Comparison of ENCODE assay signal across 8 cellular contexts in the genomic region with DNA sequence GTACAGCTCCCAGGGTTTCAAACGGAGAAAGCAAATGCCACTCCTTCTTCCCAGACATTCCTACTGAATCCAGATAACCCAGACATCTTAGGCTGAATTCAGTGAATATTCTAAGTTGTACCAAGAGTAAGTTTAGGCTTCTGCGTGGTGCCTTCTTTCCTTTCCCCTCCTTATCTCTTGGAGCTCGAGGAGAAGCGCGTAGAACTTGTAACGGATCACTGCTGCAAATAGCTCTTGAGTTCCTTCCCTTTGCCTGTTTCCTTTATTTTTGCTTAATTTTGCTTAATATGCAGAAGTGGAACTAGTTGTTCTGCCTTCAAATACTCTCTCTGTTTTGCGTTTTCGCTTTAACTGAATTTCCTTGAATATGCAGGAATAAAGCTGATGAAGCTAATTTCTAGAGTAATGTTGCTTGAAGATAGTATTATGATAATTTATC. TPM values are rescaled to one million over a fixed set of nuclear protein-coding genes. Genes with fewer than 3 reads are reported as not detected.
DNase-seq lines count a peak whose midpoint lies in the region; ATAC-seq and TF ChIP-seq lines count a peak whose summit lies in the region.

No MANE protein-coding gene starts in this region.

- POLR2A ChIA-PET in A673 (lab: Charles Lee; ENCODE audit: low non-redundant PET) = interaction anchor here (0.6 kb wide), 2 partner anchors 133 to 169 kb away, joined by 4 to 10 read pairs; no protein-coding TSS in a partner anchor

- intact Hi-C loops in A673 (cut with micrococcal nuclease; ENCODE audit: unreplicated experiment) = loop anchor here (2.0 to 5.0 kb wide), 3 partner anchors 54 to 202 kb away; no protein-coding TSS in a partner anchor
- intact Hi-C loops in gastrocnemius medialis (cut with DNase I; ENCODE audit: low total_unique reads) = loop anchor here (2.0 to 10.0 kb wide), 3 partner anchors 218 to 870 kb away; a partner anchor contains a TSS

- no peak for TF ChIP-seq POLR2A in gastrocnemius medialis (IDR thresholded peaks at IDR 0.05)

- DNase-seq in A673 (ENCODE audit: low spot score) = no peak
- DNase-seq in HAP-1 (ENCODE audit: low spot score in 2 of 2) = peak in 1 of 2 experiments; percentile 45
- DNase-seq in WERI-Rb-1 = no peak
- DNase-seq in globus pallidus (ENCODE audit: low spot score) = peak; percentile 53
- DNase-seq in gastrocnemius medialis = no peak
- no peak for DNase-seq in GM19240 (ENCODE audit: insufficient read length, low spot score)

- CTCF ChIA-PET in A673 (lab: Charles Lee) = no interaction called here

- H3K4me3 ChIP-seq in A673 (ENCODE audit: low read depth, low read length, poor library complexity, severe bottlenecking) = peak overlapping the region; percentile 93
- H3K4me3 ChIP-seq in HAP-1 = peak overlapping the region; percentile 76
- H3K4me3 ChIP-seq in WERI-Rb-1 (ENCODE audit: low read depth, low read length) = peak overlapping the region; percentile 81
- H3K4me3 ChIP-seq in gastrocnemius medialis = peak overlapping the region; percentile 79 to 91 (median 82)

- no peaks in the 10 kb centered on the region for H3K36me3 ChIP-seq in A673 (ENCODE audit: insufficient read depth, low read length, poor library complexity, severe bottlenecking)
- H3K36me3 ChIP-seq in HAP-1 (replicated peaks) = no peaks in the 10 kb centered on the region
- no peaks in the 10 kb centered on the region for H3K36me3 ChIP-seq in WERI-Rb-1
- no peaks in the 10 kb centered on the region for H3K36me3 ChIP-seq in gastrocnemius medialis

- H3K9me3 ChIP-seq in A673 (ENCODE audit: low read depth, low read length, poor library complexity, severe bottlenecking) (no peaks in the 10 kb centered on the region), HAP-1 (no peaks in the 10 kb centered on the region), WERI-Rb-1 (ENCODE audit: severe bottlenecking) (no peaks in the 10 kb centered on the region), gastrocnemius medialis (no peaks in the 10 kb centered on the region)

- in situ Hi-C loops in HAP-1 (cut with MboI; ENCODE audit: low sequenced_read_pairs) (loop anchor here (10.0 kb wide), 1 partner anchor 130 kb away; a partner anchor contains a TSS), gastrocnemius medialis (cut with MboI; ENCODE audit: low sequenced_read_pairs in 4 of 4) (loop anchor here in 3 of 4 donors (10.0 to 25.0 kb wide), 2 partner anchors 220 to 227 kb away; a partner anchor contains a TSS)

- TF ChIP-seq CTCF in A673 (conservative IDR thresholded peaks at IDR 0.05; ENCODE audit: low read depth, low read length) (no peak), WERI-Rb-1 (IDR thresholded peaks at IDR 0.05; ENCODE audit: low read depth, low read length) (no peak), gastrocnemius medialis (IDR thresholded peaks at IDR 0.05 in 4 of 5, conservative IDR thresholded peaks at IDR 0.05 in 1 of 5) (no peak)

- H3K27ac ChIP-seq in A673 (ENCODE audit: low read depth, low read length, poor library complexity, severe bottlenecking) (peak overlapping the region; percentile 94), WERI-Rb-1 (no peak overlapping the region; the same call in 1 of the 2 replicates), gastrocnemius medialis (peak overlapping the region; percentile 82 to 89 (median 85))

- H3K27me3 ChIP-seq in A673 (replicated peaks; ENCODE audit: insufficient read depth, low read depth, low read length, poor library complexity) (no peaks in the 10 kb centered on the region), HAP-1 (ENCODE audit: low read depth) (no peaks in the 10 kb centered on the region), WERI-Rb-1 (ENCODE audit: insufficient read depth, low read depth, severe bottlenecking) (no peaks in the 10 kb centered on the region), gastrocnemius medialis (no peaks in the 10 kb centered on the region)

- peaks cover 32% of the 10 kb centered on the region for H3K4me1 ChIP-seq in A673 (ENCODE audit: insufficient read depth, low read length, poor library complexity, severe bottlenecking)
- H3K4me1 ChIP-seq in HAP-1 = peaks cover 41% of the 10 kb centered on the region
- H3K4me1 ChIP-seq in gastrocnemius medialis = peaks cover 8 to 12% of the 10 kb centered on the region in 2 donors

- no peak for ATAC-seq in gastrocnemius medialis
- ATAC-seq in GM19035 (IDR thresholded peaks at IDR 0.05; ENCODE audit: unreplicated experiment) = no peak
- no peak for ATAC-seq in GM19328 (IDR thresholded peaks at IDR 0.05; ENCODE audit: unreplicated experiment)

- BruUV-seq in A673 (replicated peaks; lab: Mats Ljungman, UMichigan) = TSS peak; percentile 88

RNA-seq across cellular contexts. Expression of a gene that starts 1.0 kb away (rescaled TPM):
- total RNA-seq in A673 (2021) = 45.5 and 50.3 TPM in 2 replicates
- total RNA-seq in gastrocnemius medialis = 1 to 10 TPM in 2 of 4 donors, under 1 TPM in 2; 0.98 to 2.8 (median 1.7) TPM

Comparison
In these comparisons a context has a peak if more than half of its experiments do, and no peak if none do; other contexts are left out.
1. RNA of a gene that starts 1.0 kb away (total RNA-seq): 45.5 to 50.3 TPM in A673; 0.98 to 2.8 TPM in gastrocnemius medialis; every median in the first group is over 10 times any median in the second.
2. Peak in every context shown above with its lines, with median percentiles within 50 percentile points of each other: H3K4me3 ChIP-seq.